In genomic region chr4:47717173-47717572, GRCh38 we compare ENCODE assay signal across 21 cellular contexts.
"Had no signal": no experiment of that assay in that cellular context is flagged by ENCODE, and none has a peak within 500 bp of the region (broad histone marks: within the 10 kb centered on the region; RNA-seq: fewer than 3 reads in every experiment).

No MANE protein-coding gene starts in this region.

- DNase-seq: activated CD4-positive, alpha-beta T cell treated with anti-CD3 and anti-CD28 coated beads for 1 hour; activated effector memory CD4-positive, alpha-beta T cell treated with anti-CD3 and anti-CD28 coated beads, Interleukin-2, amount 50 U/mL, for 16 hours; activated T-cell treated with anti-CD3 and anti-CD28 coated beads, Interleukin-2, amount 50 U/mL, for 72 hours; effector CD4-positive, alpha-beta T cell; heart right ventricle; kidney; midbrain; nephron progenitor cell; stomach; SW 1271; T-helper 2 cell; testis; upper lobe of right lung had no signal

- H3K4me3 ChIP-seq: esophagus muscularis mucosa, heart right ventricle, lung, prostate gland, right atrium auricular region, skin epidermis, stomach, testis, upper lobe of right lung had no signal

- H3K4me1 ChIP-seq: prostate gland, stomach, testis, upper lobe of right lung had no signal

- ATAC-seq: activated naive CD4-positive, alpha-beta T cell treated with anti-CD3 and anti-CD28 coated beads, Interleukin-2, amount 50 U/mL, for 72 hours; activated T-cell treated with anti-CD3 and anti-CD28 coated beads, Interleukin-2, amount 50 U/mL, for 72 hours; heart right ventricle; left lobe of liver; upper lobe of right lung had no signal

- H3K27ac ChIP-seq: esophagus muscularis mucosa, prostate gland, right atrium auricular region, skin epidermis, stomach, testis, upper lobe of right lung, VCaP had no signal

- H3K9me3 Mint-ChIP-seq: activated naive CD4-positive, alpha-beta T cell treated with anti-CD3 and anti-CD28 coated beads, Interleukin-2, amount 50 U/mL, for 72 hours; activated T-cell treated with anti-CD3 and anti-CD28 coated beads, Interleukin-2, amount 50 U/mL, for 72 hours; nephron progenitor cell had no signal

- H3K27me3 ChIP-seq: esophagus muscularis mucosa, right atrium auricular region, testis, upper lobe of right lung had no signal

- H3K36me3 ChIP-seq: esophagus muscularis mucosa, heart right ventricle, prostate gland, right atrium auricular region, stomach, upper lobe of right lung had no signal

- H3K9me3 ChIP-seq: esophagus muscularis mucosa, heart right ventricle, prostate gland, right atrium auricular region, stomach, testis, upper lobe of right lung had no signal

- H3K4me3 Mint-ChIP-seq: activated T-cell treated with anti-CD3 and anti-CD28 coated beads, Interleukin-2, amount 50 U/mL, for 72 hours; nephron progenitor cell had no signal

- H3K36me3 Mint-ChIP-seq: activated naive CD4-positive, alpha-beta T cell treated with anti-CD3 and anti-CD28 coated beads, Interleukin-2, amount 50 U/mL, for 72 hours had no signal

- H3K27ac Mint-ChIP-seq: activated naive CD4-positive, alpha-beta T cell treated with anti-CD3 and anti-CD28 coated beads, Interleukin-2, amount 50 U/mL, for 72 hours; activated T-cell treated with anti-CD3 and anti-CD28 coated beads, Interleukin-2, amount 50 U/mL, for 72 hours; nephron progenitor cell had no signal
